ENCODE assay signal across 8 cellular contexts in the genomic region with DNA sequence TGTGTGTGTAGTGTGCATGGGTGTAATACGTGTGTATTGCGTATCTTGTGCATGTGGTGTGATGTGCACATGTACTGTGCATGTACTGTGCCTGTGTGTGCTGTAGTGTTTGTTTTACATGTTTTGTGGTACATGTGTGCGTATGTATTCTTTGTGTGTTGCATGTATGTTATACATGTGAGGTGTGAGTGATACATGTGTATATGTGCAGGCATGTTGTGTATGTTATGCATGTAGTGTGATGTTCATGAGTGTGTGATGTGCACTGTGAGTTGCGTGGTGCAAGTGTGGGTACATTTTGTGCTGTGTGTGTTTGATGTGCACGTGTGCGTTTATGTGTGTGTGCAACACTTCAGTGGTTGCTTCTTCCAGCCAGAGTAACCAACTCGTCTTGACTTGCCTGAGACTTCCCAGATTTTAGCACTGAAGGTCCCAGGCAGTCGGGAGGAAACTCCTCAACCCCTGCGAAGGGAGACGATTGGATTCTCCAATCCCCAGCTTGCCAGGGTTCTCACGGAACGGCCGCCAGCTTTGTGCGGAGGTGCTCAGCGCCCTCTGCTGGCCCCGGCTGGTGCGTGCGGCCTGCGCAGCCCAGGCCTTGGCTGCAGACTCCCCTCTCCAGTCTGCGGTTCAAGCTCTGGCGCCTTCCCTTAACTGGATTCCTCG. TPM values are rescaled to one million over a fixed set of nuclear protein-coding genes. Genes with fewer than 3 reads are reported as not detected.
DNase-seq lines count a peak whose midpoint lies in the region; ATAC-seq, FAIRE-seq and TF ChIP-seq lines count a peak whose summit lies in the region.

No MANE protein-coding gene starts in this region.

- H3K4ac ChIP-seq in IMR-90 (ENCODE audit: low read depth, low read length) = peak overlapping the region; percentile 91

- peak; percentile 98 to 99 for TF ChIP-seq RAD21 in A549 (conservative IDR thresholded peaks at IDR 0.05 in 1 of 2, IDR thresholded peaks at IDR 0.05 in 1 of 2)
- TF ChIP-seq RAD21 in IMR-90 (IDR thresholded peaks at IDR 0.05; ENCODE audit: low read length) = peak; percentile 99

- H3K27me3 ChIP-seq in IMR-90 (ENCODE audit: control insufficient read depth, insufficient read depth, low read length) (no peaks in the 10 kb centered on the region), fibroblast of lung (ENCODE audit: control insufficient read depth, insufficient read depth, low read length) (no peaks in the 10 kb centered on the region), neural progenitor cell (peaks cover 5% of the 10 kb centered on the region)

- peak overlapping the region; percentile 48 for H2AK9ac ChIP-seq in IMR-90 (replicated peaks; ENCODE audit: low read depth, low read length, poor library complexity)

- H3K4me1 ChIP-seq in A549 (peaks cover 17% of the 10 kb centered on the region; the same call in 2 of the 3 replicates), IMR-90 (ENCODE audit: control insufficient read depth, insufficient read depth, low read length) (peaks cover 49% of the 10 kb centered on the region), fibroblast of lung (ENCODE audit: control insufficient read depth, extremely low read depth, insufficient read depth, low read length) (peaks cover 54% of the 10 kb centered on the region), neural progenitor cell (no peaks in the 10 kb centered on the region)

- H3K23ac ChIP-seq in IMR-90 (ENCODE audit: low read depth, low read length) = peak overlapping the region; percentile 19

- no peak overlapping the region for H3K27ac Mint-ChIP-seq in neural progenitor cell

- H2BK20ac ChIP-seq in IMR-90 (ENCODE audit: low read depth, low read length) = peak overlapping the region; percentile 96

- H2BK15ac ChIP-seq in IMR-90 (ENCODE audit: low read depth, low read length) = peak overlapping the region; percentile 73; the same call in 2 of the 3 replicates

- peaks cover 9% of the 10 kb centered on the region for H3K27me3 Mint-ChIP-seq in neural progenitor cell (ENCODE audit: insufficient read depth, low read depth)

- TF ChIP-seq CTCF in A549 (IDR thresholded peaks at IDR 0.05) = peak; percentile 95
- peak; percentile 98 for TF ChIP-seq CTCF in IMR-90 (conservative IDR thresholded peaks at IDR 0.05; ENCODE audit: low read depth, low read length)
- peak; percentile 94 to 98 for TF ChIP-seq CTCF in fibroblast of lung (conservative IDR thresholded peaks at IDR 0.05 in 1 of 2, IDR thresholded peaks at IDR 0.05 in 1 of 2; ENCODE audit: low read depth in 1 of 2, low read length in 2 of 2)
- peak; percentile 96 for TF ChIP-seq CTCF in neural progenitor cell (IDR thresholded peaks at IDR 0.05)

- H3K36me3 Mint-ChIP-seq in neural progenitor cell = no peaks in the 10 kb centered on the region

- H3F3A ChIP-seq in neural progenitor cell (ENCODE audit: low read depth) = peaks cover 5% of the 10 kb centered on the region

- H3K79me2 ChIP-seq in fibroblast of lung (ENCODE audit: control insufficient read depth, insufficient read depth, low read length) = no peaks in the 10 kb centered on the region
- H3K79me2 ChIP-seq in neural progenitor cell (ENCODE audit: low read depth) = no peaks in the 10 kb centered on the region

- peak overlapping the region; percentile 72 to 75 for H3K27ac ChIP-seq in A549
- H3K27ac ChIP-seq in IMR-90 (ENCODE audit: insufficient read depth, low read length) = peak overlapping the region; percentile 80
- H3K27ac ChIP-seq in fibroblast of lung (ENCODE audit: insufficient read depth, low read length) = no peak overlapping the region
- no peak overlapping the region for H3K27ac ChIP-seq in neural progenitor cell

- H3K18ac ChIP-seq in IMR-90 (ENCODE audit: low read depth, low read length) = peak overlapping the region; percentile 89

- intact Hi-C loops in IMR-90 (cut with micrococcal nuclease) = loop anchor here (1.0 to 2.0 kb wide), 6 partner anchors 69 to 363 kb away; no protein-coding TSS in a partner anchor

- POLR2A ChIA-PET in A549 (lab: Yijun Ruan, JAX) (interaction anchor here (0.5 kb wide), 1 partner anchor 83 kb away, joined by 3 read pairs; no protein-coding TSS in a partner anchor), IMR-90 (lab: Charles Lee; ENCODE audit: unreplicated experiment) (interaction anchor here (1.0 kb wide), 1 partner anchor 89 kb away, joined by 3 read pairs; no protein-coding TSS in a partner anchor)

- H3K36me3 ChIP-seq in IMR-90 (ENCODE audit: control insufficient read depth, insufficient read depth, low read length) (peaks cover 15% of the 10 kb centered on the region), fibroblast of lung (ENCODE audit: control insufficient read depth, insufficient read depth, low read length) (no peaks in the 10 kb centered on the region), neural progenitor cell (no peaks in the 10 kb centered on the region)

- peak overlapping the region; percentile 67 to 90 for H4K8ac ChIP-seq in IMR-90 (ENCODE audit: low read depth in 2 of 2, low read length in 2 of 2)

- no peak overlapping the region for H3K4me3 Mint-ChIP-seq in neural progenitor cell

- CTCF ChIA-PET in A549 (lab: Yijun Ruan, JAX) = interaction anchor here (0.6 to 19.6 kb wide), 52 partner anchors 9 to 366 kb away, joined by 3 to 373 read pairs (median 5); no protein-coding TSS in a partner anchor
- CTCF ChIA-PET in IMR-90 (lab: Yijun Ruan, JAX) = interaction anchor here (0.6 to 2.2 kb wide), 14 partner anchors 12 to 365 kb away, joined by 3 to 21 read pairs (median 4); no protein-coding TSS in a partner anchor

- H3K56ac ChIP-seq in IMR-90 (ENCODE audit: extremely low read depth, insufficient read depth, low read length) = peak overlapping the region; percentile 56

- ATAC-seq in A549 (peak; percentile 85 to 95), GM19351 (IDR thresholded peaks at IDR 0.05; ENCODE audit: unreplicated experiment) (peak; percentile 70), IMR-90 (ENCODE audit: low read depth) (peak; percentile 61)

- TF ChIP-seq EP300 in A549 (IDR thresholded peaks at IDR 0.05) = no peak

- H3K9ac ChIP-seq in IMR-90 (ENCODE audit: low read depth, low read length) (peak overlapping the region; percentile 96), fibroblast of lung (ENCODE audit: insufficient read depth, low read length) (no peak overlapping the region), neural progenitor cell (no peak overlapping the region)

- peak; percentile 28 for FAIRE-seq in A549 (lab: Jason Lieb, UNC)

- H4K20me1 ChIP-seq in IMR-90 (ENCODE audit: insufficient read depth, low read length) = no peaks in the 10 kb centered on the region
- no peaks in the 10 kb centered on the region for H4K20me1 ChIP-seq in fibroblast of lung (ENCODE audit: control insufficient read depth, extremely low read depth, insufficient read depth, low read length)
- no peaks in the 10 kb centered on the region for H4K20me1 ChIP-seq in neural progenitor cell (ENCODE audit: low read depth)

- no TSS peak for BruUV-seq in IMR-90 (replicated peaks; lab: Mats Ljungman, UMichigan)

- H3K4me1 Mint-ChIP-seq in neural progenitor cell = peaks cover 28% of the 10 kb centered on the region

- H2AFZ ChIP-seq in IMR-90 (replicated peaks; ENCODE audit: low read length, poor library complexity) = peak overlapping the region; percentile 79
- peak overlapping the region; percentile 27 for H2AFZ ChIP-seq in fibroblast of lung (ENCODE audit: low read length)
- peak overlapping the region; percentile 45 for H2AFZ ChIP-seq in neural progenitor cell (replicated peaks)

- peak; percentile 72 to 83 for DNase-seq in A549 (ENCODE audit: low read depth in 1 of 2, low spot score in 1 of 2)
- peak; percentile 86 for DNase-seq in IMR-90
- peak; percentile 90 for DNase-seq in activated CD8-positive, alpha-beta memory T cell treated with anti-CD3 and anti-CD28 coated beads, Interleukin-2, amount 50 U/mL, for 48 hours
- peak; percentile 87 to 90 for DNase-seq in fibroblast of lung (ENCODE audit: low read depth in 2 of 2)
- DNase-seq in neural progenitor cell (ENCODE audit: low spot score) = peak; percentile 89
- peak; percentile 93 for DNase-seq in superior temporal gyrus (ENCODE audit: extremely low spot score)
- no peak for DNase-seq in COR-L47 (lab: John Stamatoyannopoulos, UW)

- dilution Hi-C loops in IMR-90 (cut with HindIII; ENCODE audit: low sequenced_read_pairs, unreplicated experiment) = no loop called here

- peak overlapping the region; percentile 61 for H3K4me2 ChIP-seq in A549
- peak overlapping the region; percentile 78 for H3K4me2 ChIP-seq in IMR-90 (ENCODE audit: low read depth, low read length)
- H3K4me2 ChIP-seq in fibroblast of lung (ENCODE audit: extremely low read depth, insufficient read depth, low read length) = peak overlapping the region; percentile 9
- H3K4me2 ChIP-seq in neural progenitor cell = no peak overlapping the region

- in situ Hi-C loops in IMR-90 (cut with MboI; ENCODE audit: low sequenced_read_pairs) = no loop called here

- peak overlapping the region; percentile 92 for H2BK120ac ChIP-seq in IMR-90 (ENCODE audit: low read depth, low read length)

- H3K9me3 Mint-ChIP-seq in neural progenitor cell = no peaks in the 10 kb centered on the region

- peak overlapping the region; percentile 73 for H2AK5ac ChIP-seq in IMR-90 (ENCODE audit: low read depth, low read length)

- peaks cover 28 to 71% of the 10 kb centered on the region in 2 experiments for H3K79me1 ChIP-seq in IMR-90 (ENCODE audit: low read depth in 1 of 2, low read length in 2 of 2)

- peaks cover 61% of the 10 kb centered on the region for H3K9me1 ChIP-seq in IMR-90 (ENCODE audit: insufficient read depth, low read length)

- no peak for TF ChIP-seq POLR2A in A549 (IDR thresholded peaks at IDR 0.05; ENCODE audit: low read length)
- peak; percentile 67 for TF ChIP-seq POLR2A in IMR-90 (IDR thresholded peaks at IDR 0.05; ENCODE audit: low read depth, low read length)

- no peak overlapping the region for H3K4me3 ChIP-seq in A549
- H3K4me3 ChIP-seq in IMR-90 (ENCODE audit: insufficient read depth, low read depth, low read length) = peak overlapping the region; percentile 76; the same call in 1 of the 2 replicates
- peak overlapping the region in 2 of 4 experiments; percentile 52 to 54 for H3K4me3 ChIP-seq in fibroblast of lung (replicated peaks in 1 of 4; ENCODE audit: control extremely low read depth in 1 of 4, insufficient read depth in 1 of 4, low read depth in 3 of 4, low read length in 4 of 4)
- no peak overlapping the region for H3K4me3 ChIP-seq in neural progenitor cell

- peak overlapping the region; percentile 94 for H3K14ac ChIP-seq in IMR-90 (replicated peaks; ENCODE audit: low read depth, low read length)

- H3K9me3 ChIP-seq in A549 (no peaks in the 10 kb centered on the region), IMR-90 (ENCODE audit: control insufficient read depth, insufficient read depth, low read length) (no peaks in the 10 kb centered on the region), fibroblast of lung (ENCODE audit: control insufficient read depth, insufficient read depth, low read depth, low read length) (no peaks in the 10 kb centered on the region), neural progenitor cell (ENCODE audit: low read depth) (no peaks in the 10 kb centered on the region)

- 27% methylated on average over 22 of the region's 22 CpGs for WGBS in A549 (ENCODE audit: missing lambda C conversion rate)
- 32% methylated on average over 16 of the region's 22 CpGs; no CpG with 5 or more reads in 1 of the 2 experiments for WGBS in IMR-90 (ENCODE audit: extremely low coverage in 2 of 2, insufficient read length in 1 of 2), 2 experiments

- peak overlapping the region; percentile 99 for H4K91ac ChIP-seq in IMR-90 (ENCODE audit: insufficient read depth, low read depth, low read length)

- H4K5ac ChIP-seq in IMR-90 (ENCODE audit: low read depth, low read length) = peak overlapping the region; percentile 79

- H2BK5ac ChIP-seq in IMR-90 (ENCODE audit: low read depth, low read length, poor library complexity, severe bottlenecking) = peak overlapping the region; percentile 95

RNA-seq across cellular contexts. Expression of a gene that starts 3.6 kb away (rescaled TPM):
- polyA plus RNA-seq in A549 (2011; rRNA removed) = 0.04 and 0.08 TPM in 2 replicates
- polyA plus RNA-seq in A549 (2012; cell fraction: cytosol; rRNA removed) = 0.01 and 0.04 TPM in 2 replicates
- 0.02 TPM in 1 of 2 replicates, not detected in the other for polyA plus RNA-seq in A549 (2012; cell fraction: nucleus; rRNA removed)
- not detected in 3 replicates for polyA plus RNA-seq in A549 (2017; fragmentation: RNase III; extraction: RNeasy Plus Mini Kit Qiagen cat#74134 plus additional on column Dnase treatment)
- polyA minus RNA-seq in A549 (2011; rRNA and poly(A)+ RNA removed) = 0.50 and 0.73 TPM in 2 replicates
- 14.7 and 19.7 TPM in 2 replicates for total RNA-seq in IMR-90 (2012; rRNA removed)
- 11.0 and 12.8 TPM in 2 replicates for polyA plus RNA-seq in IMR-90 (2012; rRNA removed)
- polyA plus RNA-seq in IMR-90 (2012; cell fraction: cytosol; rRNA removed) = 8.5 and 15.7 TPM in 2 replicates
- 7.3 and 8.8 TPM in 2 replicates for polyA plus RNA-seq in IMR-90 (2012; cell fraction: nucleus; rRNA removed; ENCODE audit: low replicate concordance)
- 37.7 and 47.3 TPM in 2 replicates for total RNA-seq in fibroblast of lung
- polyA plus RNA-seq in fibroblast of lung = 3.1 and 10.7 TPM in 2 replicates
- 2.3 and 8.2 TPM in 2 replicates for polyA plus RNA-seq in fibroblast of lung (2012)
- polyA minus RNA-seq in fibroblast of lung (ENCODE audit: low replicate concordance) = 6.5 and 19.6 TPM in 2 replicates
- 0.09 TPM in 1 of 2 replicates, not detected in the other for total RNA-seq in neural progenitor cell (ENCODE audit: low replicate concordance)

Comparison
In these comparisons a context has a peak if more than half of its experiments do, and no peak if none do; other contexts are left out.
1. H3K27ac ChIP-seq: peak in A549 (2 of 2) and IMR-90 (single experiment); none in fibroblast of lung (single experiment) and neural progenitor cell (single experiment).
2. H2AFZ ChIP-seq: peak in every context shown above with its lines; median percentile 79 in IMR-90; 45 in neural progenitor cell; 27 in fibroblast of lung.
3. RNA of a gene that starts 3.6 kb away (total RNA-seq): 37.7 to 47.3 TPM in fibroblast of lung and 14.7 to 19.7 TPM in IMR-90; 0.09 TPM in neural progenitor cell; every median in the first group is over 10 times any median in the second.
4. Peak in every context shown above with its lines, with median percentiles within 50 percentile points of each other: ATAC-seq and CTCF ChIP-seq.